In genomic region chr15:83892498-83892897, GRCh38 we compare ENCODE assay signal across 32 cellular contexts.
"Had no signal": no experiment of that assay in that cellular context is flagged by ENCODE, and none has a peak within 500 bp of the region (broad histone marks: within the 10 kb centered on the region; RNA-seq: fewer than 3 reads in every experiment).

No MANE protein-coding gene starts in this region.

- ATAC-seq: activated naive CD4-positive, alpha-beta T cell treated with anti-CD3 and anti-CD28 coated beads, Interleukin-2, amount 50 U/mL, for 72 hours; activated naive CD8-positive, alpha-beta T cell treated with anti-CD3 and anti-CD28 coated beads, Interleukin-2, amount 50 U/mL, for 24 hours; activated T-cell treated with anti-CD3 and anti-CD28 coated beads, Interleukin-2, amount 50 U/mL, for 4 hours; activated T-cell treated with anti-CD3 and anti-CD28 coated beads, Interleukin-2, amount 50 U/mL, for 72 hours; activated T-helper 17 cell treated with anti-CD3 and anti-CD28 coated beads, Interleukin-2, amount 50 U/mL, for 72 hours; body of pancreas had no signal

- H3K27ac ChIP-seq: adrenal gland, ascending aorta, body of pancreas, brain microvascular endothelial cell, breast epithelium, cardiac muscle cell had no signal

- H3K4me1 ChIP-seq: adrenal gland, ascending aorta had no signal

- H3K4me3 ChIP-seq: adrenal gland, ascending aorta, body of pancreas, breast epithelium, cardiac muscle cell had no signal

- DNase-seq: activated effector memory CD4-positive, alpha-beta T cell treated with anti-CD3 and anti-CD28 coated beads, Interleukin-2, amount 50 U/mL, for 16 hours; activated effector memory CD4-positive, alpha-beta T cell treated with Interleukin-2 at 50 U/mL for 16 hours; activated gamma-delta T cell; activated gamma-delta T cell treated with Interleukin-2 at 50 U/mL for 16 hours; activated naive CD4-positive, alpha-beta T cell; activated naive CD4-positive, alpha-beta T cell treated with anti-CD3 and anti-CD28 coated beads for 36 hours; activated naive CD4-positive, alpha-beta T cell treated with anti-CD3 and anti-CD28 coated beads, Interleukin-2, amount 10 ng/mL, durations not matched to agents 7 days and 5 days; activated naive CD4-positive, alpha-beta T cell treated with anti-CD3 and anti-CD28 coated beads, Interleukin-2, amount 50 U/mL, for 16 hours; activated naive CD4-positive, alpha-beta T cell treated with Interleukin-2 at 50 U/mL for 16 hours; activated naive CD8-positive, alpha-beta T cell treated with anti-CD3 and anti-CD28 coated beads for 36 hours; activated naive CD8-positive, alpha-beta T cell treated with anti-CD3 and anti-CD28 coated beads, Interleukin-2, amount 10 ng/mL, durations not matched to agents 7 days and 5 days; activated naive CD8-positive, alpha-beta T cell treated with anti-CD3 and anti-CD28 coated beads, Interleukin-2, amount 50 U/mL, for 24 hours; activated T-cell treated with anti-CD3 and anti-CD28 coated beads, Interleukin-2, amount 50 U/mL, for 1 hour; activated T-cell treated with anti-CD3 and anti-CD28 coated beads, Interleukin-2, amount 50 U/mL, for 24 hours; activated T-cell treated with anti-CD3 and anti-CD28 coated beads, Interleukin-2, amount 50 U/mL, for 4 hours; activated T-cell treated with anti-CD3 and anti-CD28 coated beads, Interleukin-2, amount 50 U/mL, for 48 hours; activated T-cell treated with anti-CD3 and anti-CD28 coated beads, Interleukin-2, amount 50 U/mL, for 72 hours; adrenal gland; amniotic stem cell; amygdala; anterior cingulate cortex; aorta; body of pancreas; brain microvascular endothelial cell; caudate nucleus; central memory CD4-positive, alpha-beta T cell; cerebellar nuclear complex had no signal

- H3K27me3 ChIP-seq: adrenal gland, ascending aorta, body of pancreas, brain microvascular endothelial cell, breast epithelium had no signal
